ENCODE assay signal across 8 cellular contexts in genomic region chr17:80264048-80264792, GRCh38. TPM values are rescaled to one million over a fixed set of nuclear protein-coding genes. Genes with fewer than 3 reads are reported as not detected.
A peak's percentile ranks its signal among the peaks of the same experiment; 100 is the strongest.
DNase-seq lines count a peak whose midpoint lies in the region; ATAC-seq and TF ChIP-seq lines count a peak whose summit lies in the region.

No MANE protein-coding gene starts in this region.

- peaks cover 26% of the 10 kb centered on the region for H3K36me3 ChIP-seq in HUES6 (ENCODE audit: control insufficient read depth, insufficient read depth, low read length)

- H3K4me1 Mint-ChIP-seq in activated CD4-positive, alpha-beta memory T cell treated with anti-CD3 and anti-CD28 coated beads, Interleukin-2, amount 10 ng/mL, durations not matched to agents 7 days and 5 days: peaks cover 40% of the 10 kb centered on the region

- peaks cover 48% of the 10 kb centered on the region for H3K36me3 Mint-ChIP-seq in activated CD4-positive, alpha-beta memory T cell treated with anti-CD3 and anti-CD28 coated beads, Interleukin-2, amount 10 ng/mL, durations not matched to agents 7 days and 5 days (ENCODE audit: low read depth)

- ATAC-seq in GM18520 (IDR thresholded peaks at IDR 0.05; ENCODE audit: unreplicated experiment): no peak

- H3K27ac Mint-ChIP-seq in activated CD4-positive, alpha-beta memory T cell treated with anti-CD3 and anti-CD28 coated beads, Interleukin-2, amount 10 ng/mL, durations not matched to agents 7 days and 5 days: peak overlapping the region; percentile 92

- no peaks in the 10 kb centered on the region for H3K9me3 Mint-ChIP-seq in activated CD4-positive, alpha-beta memory T cell treated with anti-CD3 and anti-CD28 coated beads, Interleukin-2, amount 10 ng/mL, durations not matched to agents 7 days and 5 days

- H3K4me1 ChIP-seq in HUES6 (ENCODE audit: control insufficient read depth, insufficient read depth, low read length): peaks cover 27% of the 10 kb centered on the region

- H3K4me3 Mint-ChIP-seq in activated CD4-positive, alpha-beta memory T cell treated with anti-CD3 and anti-CD28 coated beads, Interleukin-2, amount 10 ng/mL, durations not matched to agents 7 days and 5 days: peak overlapping the region; percentile 99

- CTCF ChIA-PET in activated CD4-positive, alpha-beta memory T cell treated with anti-CD3 and anti-CD28 coated beads, Interleukin-2, amount 10 ng/mL, durations not matched to agents 7 days and 5 days (lab: Charles Lee): interaction anchor here (1.2 to 4.3 kb wide), 3 partner anchors 10 to 163 kb away, joined by 3 to 33 read pairs (median 5); partner anchors contain the start of gene GAA

- H3K27ac ChIP-seq in HUES6 (ENCODE audit: low read depth, low read length): peak overlapping the region; percentile 48; the same call in 1 of the 2 replicates

- no peak for TF ChIP-seq CTCF in fibroblast of villous mesenchyme (IDR thresholded peaks at IDR 0.05; ENCODE audit: insufficient read depth, low read depth, low read length)

- no peak overlapping the region for H3K9ac ChIP-seq in HUES6 (ENCODE audit: low read length)

- POLR2A ChIA-PET in activated CD4-positive, alpha-beta memory T cell treated with anti-CD3 and anti-CD28 coated beads, Interleukin-2, amount 10 ng/mL, durations not matched to agents 7 days and 5 days (lab: Charles Lee): interaction anchor here (0.8 to 20.7 kb wide), 13 partner anchors 3 to 267 kb away, joined by 3 to 390 read pairs (median 7); partner anchors contain the start of genes EIF4A3, GAA, RNF213 and SGSH

- H3K27me3 ChIP-seq in HUES6 (ENCODE audit: control insufficient read depth, insufficient read depth, low read length): no peaks in the 10 kb centered on the region

- no peaks in the 10 kb centered on the region for H3K27me3 Mint-ChIP-seq in activated CD4-positive, alpha-beta memory T cell treated with anti-CD3 and anti-CD28 coated beads, Interleukin-2, amount 10 ng/mL, durations not matched to agents 7 days and 5 days

- peak; percentile 76 for DNase-seq in activated CD4-positive, alpha-beta memory T cell treated with anti-CD3 and anti-CD28 coated beads, Interleukin-2, amount 10 ng/mL, durations not matched to agents 7 days and 5 days
- DNase-seq in fibroblast of villous mesenchyme (ENCODE audit: low read depth): no peak
- DNase-seq in stimulated activated CD8-positive, alpha-beta memory T cell treated with anti-CD3 and anti-CD28 coated beads, Interleukin-2, amount 100 ng/mL, for 48 hours (ENCODE audit: low read depth in 2 of 2): peak; percentile 56 to 57
- DNase-seq in NCI-H146 (lab: John Stamatoyannopoulos, UW): no peak
- no peak for DNase-seq in NCI-H82 (lab: John Stamatoyannopoulos, UW)
- DNase-seq in cerebellar cortex (ENCODE audit: low spot score): no peak

- H3K9me3 ChIP-seq in HUES6 (ENCODE audit: control insufficient read depth, insufficient read depth, low read depth, low read length): no peaks in the 10 kb centered on the region

- H3K4me3 ChIP-seq in HUES6 (ENCODE audit: low read depth, low read length) (no peak overlapping the region), fibroblast of villous mesenchyme (ENCODE audit: low read depth, low read length) (peak overlapping the region; percentile 40)

RNA-seq across cellular contexts. Expression of gene RNF213, which starts 3.6 kb away (rescaled TPM):
- total RNA-seq in activated CD4-positive, alpha-beta memory T cell treated with anti-CD3 and anti-CD28 coated beads, Interleukin-2, amount 10 ng/mL, durations not matched to agents 7 days and 5 days: 100 to 1,000 TPM; 787 to 849 TPM
- 143 and 198 TPM in 2 replicates for total RNA-seq in fibroblast of villous mesenchyme

RNA-seq across cellular contexts. Expression of gene SLC26A11, which starts 44.0 kb away (rescaled TPM):
- 10 to 100 TPM; 16.0 to 20.0 TPM for total RNA-seq in activated CD4-positive, alpha-beta memory T cell treated with anti-CD3 and anti-CD28 coated beads, Interleukin-2, amount 10 ng/mL, durations not matched to agents 7 days and 5 days
- 12.5 and 17.4 TPM in 2 replicates for total RNA-seq in fibroblast of villous mesenchyme

RNA-seq across cellular contexts. Expression of gene SGSH, which starts 44.1 kb away (rescaled TPM):
- 10 to 100 TPM; 56.5 to 61.1 TPM for total RNA-seq in activated CD4-positive, alpha-beta memory T cell treated with anti-CD3 and anti-CD28 coated beads, Interleukin-2, amount 10 ng/mL, durations not matched to agents 7 days and 5 days
- total RNA-seq in fibroblast of villous mesenchyme: 12.1 and 15.5 TPM in 2 replicates

Comparison
In these comparisons a context has a peak if more than half of its experiments do, and no peak if none do; other contexts are left out.
1. DNase-seq: peak in activated CD4-positive, alpha-beta memory T cell treated with anti-CD3 and anti-CD28 coated beads, Interleukin-2, amount 10 ng/mL, durations not matched to agents 7 days and 5 days (single experiment) and stimulated activated CD8-positive, alpha-beta memory T cell treated with anti-CD3 and anti-CD28 coated beads, Interleukin-2, amount 100 ng/mL, for 48 hours (2 of 2); none in fibroblast of villous mesenchyme (single experiment), NCI-H146 (single experiment), NCI-H82 (single experiment) and cerebellar cortex (single experiment).